Comparison of ENCODE assay signal across 8 cellular contexts in genomic region chr3:197154-197855, GRCh38. TPM values are rescaled to one million over a fixed set of nuclear protein-coding genes. Genes with fewer than 3 reads are reported as not detected.
A peak's percentile ranks its signal among the peaks of the same experiment; 100 is the strongest.
DNase-seq lines count a peak whose midpoint lies in the region; ATAC-seq and TF ChIP-seq lines count a peak whose summit lies in the region.

No MANE protein-coding gene starts in this region.

- peaks cover 65% of the 10 kb centered on the region for H3K27me3 ChIP-seq in A673 (replicated peaks; ENCODE audit: insufficient read depth, low read depth, low read length, poor library complexity)

- peak overlapping the region in 3 of 5 experiments; percentile 88 to 96 (median 91) for H3K4me3 Mint-ChIP-seq in brain

- no peak overlapping the region for H3K27ac ChIP-seq in A673 (ENCODE audit: low read depth, low read length, poor library complexity, severe bottlenecking)
- H3K27ac ChIP-seq in mesodermal cell (ENCODE audit: low read depth, low read length, severe bottlenecking) = no peak overlapping the region

- H3K4me3 ChIP-seq in A673 (ENCODE audit: low read depth, low read length, poor library complexity, severe bottlenecking) (peak overlapping the region; percentile 38), mesodermal cell (ENCODE audit: extremely low read depth, insufficient read depth, low read length, poor library complexity, severe bottlenecking) (peak overlapping the region; percentile 32)

- peaks cover 17% of the 10 kb centered on the region for H3K27me3 Mint-ChIP-seq in brain

- H3K36me3 ChIP-seq in A673 (ENCODE audit: insufficient read depth, low read length, poor library complexity, severe bottlenecking) = no peaks in the 10 kb centered on the region
- H3K36me3 ChIP-seq in mesodermal cell (ENCODE audit: control insufficient read depth, insufficient read depth, low read length) = no peaks in the 10 kb centered on the region

- POLR2A ChIA-PET in A673 (lab: Charles Lee; ENCODE audit: low non-redundant PET) = no interaction called here

- CTCF ChIA-PET in A673 (lab: Charles Lee) = no interaction called here

- H3K36me3 Mint-ChIP-seq in brain = no peaks in the 10 kb centered on the region

- 64 to 85% methylated on average over 10 to 37 of the region's 58 CpGs for WGBS in mesodermal cell (ENCODE audit: insufficient coverage in 2 of 2), 2 experiments

- peak overlapping the region in 3 of 5 experiments; percentile 34 to 98 (median 78) for H3K27ac Mint-ChIP-seq in brain

- peaks cover 69% of the 10 kb centered on the region for H3K4me1 Mint-ChIP-seq in brain

- intact Hi-C loops in A673 (cut with micrococcal nuclease; ENCODE audit: unreplicated experiment) = no loop called here

- ATAC-seq in GM21381 (IDR thresholded peaks at IDR 0.05; ENCODE audit: unreplicated experiment) = peak; percentile 17
- no peak for ATAC-seq in GM21825 (IDR thresholded peaks at IDR 0.05; ENCODE audit: unreplicated experiment)

- TF ChIP-seq CTCF in A673 (conservative IDR thresholded peaks at IDR 0.05; ENCODE audit: low read depth, low read length) = no peak
- TF ChIP-seq CTCF in brain (conservative IDR thresholded peaks at IDR 0.05) = no peak

- H3K4me1 ChIP-seq in A673 (ENCODE audit: insufficient read depth, low read length, poor library complexity, severe bottlenecking) = peaks cover 13% of the 10 kb centered on the region
- no peaks in the 10 kb centered on the region for H3K4me1 ChIP-seq in mesodermal cell (ENCODE audit: control insufficient read depth, insufficient read depth, low read length, poor library complexity, severe bottlenecking)

- H3K9me3 Mint-ChIP-seq in brain = peaks cover 0 to 35% (median 2%) of the 10 kb centered on the region in 5 experiments

- BruUV-seq in A673 (replicated peaks; lab: Mats Ljungman, UMichigan) = no TSS peak

- no peak for DNase-seq in A673 (ENCODE audit: low spot score)
- no peak for DNase-seq in DMS153 (lab: John Stamatoyannopoulos, UW)
- DNase-seq in NCI-H526 treated with DMSO at 0.1 percent for 48 hours (lab: John Stamatoyannopoulos, UW) = no peak
- no peak for DNase-seq in HK-2 (ENCODE audit: unreplicated experiment)

- no peaks in the 10 kb centered on the region for H3K9me3 ChIP-seq in A673 (ENCODE audit: low read depth, low read length, poor library complexity, severe bottlenecking)
- H3K9me3 ChIP-seq in mesodermal cell (ENCODE audit: control insufficient read depth, low read length) = peaks cover 24% of the 10 kb centered on the region

RNA-seq across cellular contexts. Expression of gene CHL1, which starts 0.7 kb away (rescaled TPM):
- not detected in 2 replicates for total RNA-seq in A673 (2021)
- polyA plus RNA-seq in brain (ENCODE audit: insufficient read depth, low read depth, low replicate concordance) = 5.4 TPM
- 0.85 TPM for polyA plus RNA-seq in mesodermal cell (2013, experiment 1 of 2)
- polyA plus RNA-seq in mesodermal cell (2013, experiment 2 of 2) = 1.3 TPM
